8 cellular contexts compared by ENCODE assay signal in genomic region chr1:160261526-160261877, GRCh38. TPM values are rescaled to one million over a fixed set of nuclear protein-coding genes. Genes with fewer than 3 reads are reported as not detected.
DNase-seq lines count a peak whose midpoint lies in the region; ATAC-seq and TF ChIP-seq lines count a peak whose summit lies in the region.

No MANE protein-coding gene starts in this region.

- intact Hi-C loops in left colon (cut with DNase I, micrococcal nuclease), result no loop called here

- no peak for TF ChIP-seq CTCF in WI38 (IDR thresholded peaks at IDR 0.05; ENCODE audit: low read depth, low read length)

- peak overlapping the region; percentile 97 for H3K4me3 ChIP-seq in WI38 (ENCODE audit: low read depth, low read length)

- peak; percentile 37 for ATAC-seq in GM21723 (IDR thresholded peaks at IDR 0.05; ENCODE audit: unreplicated experiment)
- ATAC-seq in left colon, result peak; percentile 51
- no peak for ATAC-seq in GM18873 (IDR thresholded peaks at IDR 0.05; ENCODE audit: low FRiP score, unreplicated experiment)

- DNase-seq in COLO829 (ENCODE audit: low spot score), result peak; percentile 68
- DNase-seq in NCI-H1048 (lab: John Stamatoyannopoulos, UW), result peak; percentile 14
- peak; percentile 86 for DNase-seq in central memory CD4-positive, alpha-beta T cell
- DNase-seq in left colon, result peak; percentile 47 to 55
- DNase-seq in stimulated activated CD4-positive, alpha-beta T cell treated with anti-CD3 and anti-CD28 coated beads, Interleukin-4, amount 100 ng/mL, for 4 hours, result peak; percentile 46 to 72

RNA-seq across cellular contexts. Expression of gene DCAF8, which starts 0.8 kb away (rescaled TPM):
- 10 to 100 TPM; 83.3 to 92.8 TPM for total RNA-seq in left colon

RNA-seq across cellular contexts. Expression of gene PEX19, which starts 23.4 kb away (rescaled TPM):
- total RNA-seq in left colon, result 10 to 100 TPM; 57.3 to 70.1 TPM

RNA-seq across cellular contexts. Expression of gene PEA15, which starts 56.3 kb away (rescaled TPM):
- 10 to 100 TPM; 26.2 to 42.4 TPM for total RNA-seq in left colon

Comparison
In these comparisons a context has a peak if more than half of its experiments do, and no peak if none do; other contexts are left out.
1. DNase-seq: peak in every context shown above with its lines; median percentile 86 in central memory CD4-positive, alpha-beta T cell; 68 in COLO829; 59 in stimulated activated CD4-positive, alpha-beta T cell treated with anti-CD3 and anti-CD28 coated beads, Interleukin-4, amount 100 ng/mL, for 4 hours; 51 in left colon; 14 in NCI-H1048.